Comparison of ENCODE assay signal across 20 cellular contexts in genomic region chr9:27412081-27412480, GRCh38.
"Had no signal": no experiment of that assay in that cellular context is flagged by ENCODE, and none has a peak within 500 bp of the region (broad histone marks: within the 10 kb centered on the region; RNA-seq: fewer than 3 reads in every experiment).

No MANE protein-coding gene starts in this region.

- H3K4me3 ChIP-seq: colonic mucosa, esophagus muscularis mucosa, gastroesophageal sphincter, heart left ventricle, hepatocyte, left ventricle myocardium inferior, lower lobe of right lung, mucosa of descending colon had no signal

- H3K9me3 ChIP-seq: colonic mucosa, esophagus muscularis mucosa, gastroesophageal sphincter, heart left ventricle, left ventricle myocardium inferior, lower lobe of right lung, mucosa of descending colon had no signal

- H3K27ac ChIP-seq: colonic mucosa, foreskin keratinocyte, hepatocyte, lower lobe of right lung had no signal

- DNase-seq: cerebellar nuclear complex; colonic mucosa; cortex of kidney; effector CD4-positive, alpha-beta T cell; effector memory CD4-positive, alpha-beta T cell; foreskin keratinocyte; heart left ventricle; hypothalamus; immature natural killer cell; islet precursor cell; kidney; kidney glomerular epithelial cell; left colon; left ventricle myocardium inferior; lower lobe of right lung; mesenchymal stem cell; mucosa of descending colon had no signal

- ATAC-seq: foreskin keratinocyte, gastroesophageal sphincter, left colon, lower lobe of right lung, mucosa of descending colon had no signal

- H3K27me3 ChIP-seq: colonic mucosa, esophagus muscularis mucosa, foreskin keratinocyte, gastroesophageal sphincter, heart left ventricle, hepatocyte had no signal

- H3K36me3 ChIP-seq: colonic mucosa, esophagus muscularis mucosa, gastroesophageal sphincter, heart left ventricle, left ventricle myocardium inferior, lower lobe of right lung had no signal
